17 cellular contexts compared by ENCODE assay signal in the genomic region with DNA sequence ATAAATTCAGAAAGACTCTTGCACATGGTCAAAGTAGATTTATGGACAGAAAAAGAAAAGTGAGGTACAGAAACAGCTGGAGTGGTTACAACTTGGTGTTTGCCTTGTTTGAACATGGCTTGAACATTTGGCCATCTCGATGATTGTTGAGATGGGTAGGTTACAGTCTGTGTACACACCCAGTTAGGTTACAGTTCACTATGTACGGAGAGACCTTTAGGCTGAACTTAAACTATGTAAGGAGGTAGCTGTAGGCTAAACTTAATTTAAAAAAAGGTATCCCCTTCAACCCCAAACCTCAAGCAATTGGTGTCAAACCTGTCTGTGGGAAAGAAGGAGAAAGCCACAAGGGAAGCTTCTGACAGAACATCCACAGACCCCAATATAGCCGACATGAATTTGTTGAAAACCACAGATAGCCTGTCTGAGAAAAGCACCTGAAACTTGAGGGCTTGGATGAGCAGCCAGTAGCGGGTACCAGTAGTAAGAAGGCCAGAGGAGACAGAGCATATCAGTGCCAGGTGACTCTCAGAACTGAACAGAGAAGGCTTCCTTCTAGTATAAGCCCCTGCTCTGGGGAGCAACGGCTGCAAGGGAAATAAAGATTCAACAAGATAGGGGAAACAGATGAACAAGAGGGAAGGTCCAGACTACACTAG.
A peak's percentile ranks its signal among the peaks of the same experiment; 100 is the strongest.
DNase-seq lines count a peak whose midpoint lies in the region; ATAC-seq and TF ChIP-seq lines count a peak whose summit lies in the region.
"Had no signal": no experiment of that assay in that cellular context is flagged by ENCODE, and none has a peak within 500 bp of the region (broad histone marks: within the 10 kb centered on the region; RNA-seq: fewer than 3 reads in every experiment).

No MANE protein-coding gene starts in this region.

- H3K27me3 ChIP-seq in neural progenitor cell (no peaks in the 10 kb centered on the region), right cardiac atrium (ENCODE audit: control insufficient read depth, insufficient read depth) (no peaks in the 10 kb centered on the region)

- WGBS in right cardiac atrium: 68% methylated on average over 5 of the region's 5 CpGs

- H3K27me3 Mint-ChIP-seq in neural progenitor cell (ENCODE audit: insufficient read depth, low read depth): peaks cover 2% of the 10 kb centered on the region
- H3K27me3 Mint-ChIP-seq in activated CD4-positive, alpha-beta T cell treated with anti-CD3 and anti-CD28 coated beads, Interleukin-2, amount 10 ng/mL, durations not matched to agents 24 days and 14 days: no peaks in the 10 kb centered on the region

- H3K36me3 ChIP-seq in neural progenitor cell: no peaks in the 10 kb centered on the region

- no peaks in the 10 kb centered on the region for H3K9me3 ChIP-seq in neural progenitor cell (ENCODE audit: low read depth)
- H3K9me3 ChIP-seq in right cardiac atrium (ENCODE audit: control insufficient read depth, low read length): no peaks in the 10 kb centered on the region

- no peak overlapping the region for H3K9ac ChIP-seq in neural progenitor cell

- no peaks in the 10 kb centered on the region for H3F3A ChIP-seq in neural progenitor cell (ENCODE audit: low read depth)

- H3K4me3 Mint-ChIP-seq in neural progenitor cell: no peak overlapping the region
- H3K4me3 Mint-ChIP-seq in activated CD4-positive, alpha-beta T cell treated with anti-CD3 and anti-CD28 coated beads, Interleukin-2, amount 10 ng/mL, durations not matched to agents 24 days and 14 days: no peak overlapping the region
- H3K4me3 Mint-ChIP-seq: activated naive CD8-positive, alpha-beta T cell treated with anti-CD3 and anti-CD28 coated beads, Interleukin-2, amount 10 ng/mL, durations not matched to agents 7 days and 5 days had no signal

- peaks cover 3% of the 10 kb centered on the region for H3K9me3 Mint-ChIP-seq in neural progenitor cell
- no peaks in the 10 kb centered on the region for H3K9me3 Mint-ChIP-seq in activated CD4-positive, alpha-beta T cell treated with anti-CD3 and anti-CD28 coated beads, Interleukin-2, amount 10 ng/mL, durations not matched to agents 24 days and 14 days
- H3K9me3 Mint-ChIP-seq: activated naive CD8-positive, alpha-beta T cell treated with anti-CD3 and anti-CD28 coated beads, Interleukin-2, amount 10 ng/mL, durations not matched to agents 7 days and 5 days had no signal

- TF ChIP-seq CTCF in neural progenitor cell (IDR thresholded peaks at IDR 0.05): no peak

- H3K4me1 ChIP-seq in neural progenitor cell (no peaks in the 10 kb centered on the region), right cardiac atrium (ENCODE audit: control insufficient read depth, insufficient read depth, low read length) (no peaks in the 10 kb centered on the region)

- no peaks in the 10 kb centered on the region for H4K20me1 ChIP-seq in neural progenitor cell (ENCODE audit: low read depth)

- no peak overlapping the region for H3K27ac Mint-ChIP-seq in neural progenitor cell
- no peak overlapping the region for H3K27ac Mint-ChIP-seq in activated CD4-positive, alpha-beta T cell treated with anti-CD3 and anti-CD28 coated beads, Interleukin-2, amount 10 ng/mL, durations not matched to agents 24 days and 14 days
- H3K27ac Mint-ChIP-seq: activated naive CD8-positive, alpha-beta T cell treated with anti-CD3 and anti-CD28 coated beads, Interleukin-2, amount 10 ng/mL, durations not matched to agents 7 days and 5 days had no signal

- intact Hi-C loops in activated CD4-positive, alpha-beta T cell treated with anti-CD3 and anti-CD28 coated beads, Interleukin-2, amount 10 ng/mL, durations not matched to agents 24 days and 14 days (cut with micrococcal nuclease): no loop called here
- intact Hi-C loops in right cardiac atrium (cut with DNase I): no loop called here

- no peak overlapping the region for H3K4me2 ChIP-seq in neural progenitor cell

- peak overlapping the region; percentile 72 for H2AFZ ChIP-seq in neural progenitor cell (replicated peaks)

- H3K36me3 Mint-ChIP-seq in neural progenitor cell: no peaks in the 10 kb centered on the region
- no peaks in the 10 kb centered on the region for H3K36me3 Mint-ChIP-seq in activated CD4-positive, alpha-beta T cell treated with anti-CD3 and anti-CD28 coated beads, Interleukin-2, amount 10 ng/mL, durations not matched to agents 24 days and 14 days (ENCODE audit: low read depth)
- H3K36me3 Mint-ChIP-seq: activated naive CD8-positive, alpha-beta T cell treated with anti-CD3 and anti-CD28 coated beads, Interleukin-2, amount 10 ng/mL, durations not matched to agents 7 days and 5 days had no signal

- ATAC-seq in GM19397 (IDR thresholded peaks at IDR 0.05; ENCODE audit: unreplicated experiment) (peak; percentile 82), GM21825 (IDR thresholded peaks at IDR 0.05; ENCODE audit: unreplicated experiment) (peak; percentile 82), HG03095 (IDR thresholded peaks at IDR 0.05; ENCODE audit: unreplicated experiment) (peak; percentile 67), right cardiac atrium (no peak)

- H3K27ac ChIP-seq in neural progenitor cell (no peak overlapping the region), right cardiac atrium (ENCODE audit: low read length) (no peak overlapping the region)
- H3K27ac ChIP-seq: C4-2B had no signal

- H3K79me2 ChIP-seq in neural progenitor cell (ENCODE audit: low read depth): no peaks in the 10 kb centered on the region

- no peaks in the 10 kb centered on the region for H3K4me1 Mint-ChIP-seq in neural progenitor cell
- H3K4me1 Mint-ChIP-seq in activated CD4-positive, alpha-beta T cell treated with anti-CD3 and anti-CD28 coated beads, Interleukin-2, amount 10 ng/mL, durations not matched to agents 24 days and 14 days: no peaks in the 10 kb centered on the region
- H3K4me1 Mint-ChIP-seq: activated naive CD8-positive, alpha-beta T cell treated with anti-CD3 and anti-CD28 coated beads, Interleukin-2, amount 10 ng/mL, durations not matched to agents 7 days and 5 days had no signal

- H3K4me3 ChIP-seq in neural progenitor cell (no peak overlapping the region), right cardiac atrium (ENCODE audit: low read length) (no peak overlapping the region)

- no peak for DNase-seq in neural progenitor cell (ENCODE audit: low spot score)
- DNase-seq in activated CD4-positive, alpha-beta T cell treated with anti-CD3 and anti-CD28 coated beads, Interleukin-2, amount 10 ng/mL, durations not matched to agents 24 days and 14 days: no peak
- DNase-seq in right cardiac atrium: no peak
- DNase-seq in NCI-H82 (lab: John Stamatoyannopoulos, UW): no peak
- no peak for DNase-seq in central memory CD4-positive, alpha-beta T cell
- DNase-seq: activated CD4-positive, alpha-beta T cell treated with anti-CD3 and anti-CD28 coated beads for 1 hour; activated naive CD8-positive, alpha-beta T cell treated with anti-CD3 and anti-CD28 coated beads, Interleukin-2, amount 10 ng/mL, durations not matched to agents 7 days and 5 days; activated T-cell treated with anti-CD3 and anti-CD28 coated beads for 4 hours; foreskin melanocyte; GOT3; mesenchymal stem cell; NCI-H1436 treated with DMSO at 0.1 percent for 48 hours; T-helper 2 cell had no signal

Comparison
In these comparisons a context has a peak if more than half of its experiments do, and no peak if none do; other contexts are left out.
1. ATAC-seq: peak in GM19397 (single experiment), GM21825 (single experiment) and HG03095 (single experiment); none in right cardiac atrium (0 of 2).